Comparison of ENCODE assay signal across 8 cellular contexts in the genomic region with DNA sequence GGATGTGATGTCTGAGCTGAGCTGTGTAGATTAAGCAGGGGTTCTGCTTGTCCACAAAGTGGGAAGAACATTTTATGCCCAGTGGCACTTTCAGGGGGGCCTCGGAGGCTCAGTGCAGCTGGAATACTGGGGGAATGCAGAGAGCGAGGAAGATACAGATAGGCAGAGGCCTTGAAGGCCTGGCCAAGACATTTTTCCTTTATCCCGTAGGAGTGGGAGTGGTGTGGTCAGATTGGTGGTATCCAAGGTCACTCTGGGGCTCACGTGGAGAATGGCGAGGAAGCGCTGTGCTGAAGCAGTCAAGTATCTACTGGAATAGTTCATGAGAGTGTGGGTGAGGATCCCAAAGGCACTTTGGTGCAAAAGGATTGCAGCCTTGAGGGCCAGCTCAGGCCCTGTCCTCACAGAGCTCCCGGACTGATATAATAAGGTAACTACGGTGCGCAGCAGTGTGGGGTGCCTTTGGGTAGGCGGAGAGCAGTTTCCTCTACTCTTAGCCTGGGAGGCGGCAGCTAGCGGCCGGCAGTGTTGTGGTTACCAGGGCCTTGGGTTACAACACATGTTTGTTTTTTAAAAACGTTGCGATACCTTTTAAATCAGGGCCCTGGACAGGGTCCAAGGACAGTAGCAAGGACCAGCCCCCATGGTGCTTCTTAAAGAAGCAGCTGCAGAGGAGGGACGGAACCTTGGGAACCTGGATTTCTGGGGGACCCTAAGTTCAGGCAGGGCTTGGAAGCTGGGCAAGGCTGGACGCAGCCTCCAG. TPM values are rescaled to one million over a fixed set of nuclear protein-coding genes. Genes with fewer than 3 reads are reported as not detected.
DNase-seq lines count a peak whose midpoint lies in the region; ATAC-seq and TF ChIP-seq lines count a peak whose summit lies in the region.

No MANE protein-coding gene starts in this region.

- H3K27ac ChIP-seq in RWPE2 (ENCODE audit: poor library complexity, severe bottlenecking) (no peak overlapping the region), stomach smooth muscle (ENCODE audit: low read length) (peak overlapping the region; percentile 82)

- peak; percentile 70 for DNase-seq in activated CD8-positive, alpha-beta memory T cell treated with anti-CD3 and anti-CD28 coated beads for 24 hours
- DNase-seq in activated CD8-positive, alpha-beta memory T cell treated with anti-CD3 and anti-CD28 coated beads, Interleukin-2, amount 50 U/mL, for 48 hours: no peak
- no peak for DNase-seq in RWPE2 (ENCODE audit: low spot score)
- DNase-seq in cardiac septum (ENCODE audit: low spot score): peak; percentile 86
- DNase-seq in NCI-H1092 (lab: John Stamatoyannopoulos, UW): no peak
- DNase-seq in foreskin melanocyte: no peak

- H3K9ac ChIP-seq in stomach smooth muscle (ENCODE audit: low read length in 2 of 2): peak overlapping the region; percentile 39 to 71

- H3K27me3 ChIP-seq in RWPE2 (ENCODE audit: insufficient read depth, poor library complexity, severe bottlenecking) (no peaks in the 10 kb centered on the region), stomach smooth muscle (ENCODE audit: control insufficient read depth in 1 of 2, insufficient read depth in 2 of 2, low read length in 2 of 2) (no peaks in the 10 kb centered on the region)

- H3K4me1 ChIP-seq in RWPE2 (ENCODE audit: insufficient read depth, poor library complexity, severe bottlenecking): no peaks in the 10 kb centered on the region
- peaks cover 38% of the 10 kb centered on the region for H3K4me1 ChIP-seq in stomach smooth muscle (ENCODE audit: control insufficient read depth, insufficient read depth, low read length)

- H3K9me3 ChIP-seq in RWPE2 (ENCODE audit: severe bottlenecking): no peaks in the 10 kb centered on the region
- H3K9me3 ChIP-seq in stomach smooth muscle (ENCODE audit: control insufficient read depth in 2 of 2, low read length in 2 of 2): no peaks in the 10 kb centered on the region

- no peak overlapping the region for H3K4me3 ChIP-seq in RWPE2 (ENCODE audit: severe bottlenecking)
- peak overlapping the region; percentile 60 to 61 for H3K4me3 ChIP-seq in stomach smooth muscle (ENCODE audit: low read length in 2 of 2)

- no peak for TF ChIP-seq CTCF in RWPE2 (IDR thresholded peaks at IDR 0.05; ENCODE audit: poor library complexity, severe bottlenecking)

- H3K36me3 ChIP-seq in RWPE2 (ENCODE audit: low read depth) (no peaks in the 10 kb centered on the region), stomach smooth muscle (ENCODE audit: control insufficient read depth in 2 of 2, insufficient read depth in 2 of 2, low read length in 2 of 2) (no peaks in the 10 kb centered on the region)

- intact Hi-C loops in cardiac septum (cut with DNase I): loop anchor here (1.0 to 5.0 kb wide), 3 partner anchors 10 to 92 kb away; a partner anchor contains a TSS

- ATAC-seq in HG02870 (IDR thresholded peaks at IDR 0.05; ENCODE audit: unreplicated experiment): peak; percentile 55
- peak; percentile 84 for ATAC-seq in RWPE2 (ENCODE audit: low read depth)

RNA-seq across cellular contexts. Expression of a gene that starts 10.8 kb away (rescaled TPM):
- 116 TPM for total RNA-seq in cardiac septum

RNA-seq across cellular contexts. Expression of a gene that starts 18.3 kb away (rescaled TPM):
- 29.4 TPM for total RNA-seq in cardiac septum

Comparison
In these comparisons a context has a peak if more than half of its experiments do, and no peak if none do; other contexts are left out.
1. DNase-seq: peak in activated CD8-positive, alpha-beta memory T cell treated with anti-CD3 and anti-CD28 coated beads for 24 hours (single experiment) and cardiac septum (single experiment); none in activated CD8-positive, alpha-beta memory T cell treated with anti-CD3 and anti-CD28 coated beads, Interleukin-2, amount 50 U/mL, for 48 hours (single experiment), RWPE2 (single experiment), NCI-H1092 (single experiment) and foreskin melanocyte (single experiment).